ENCODE assay signal across 18 cellular contexts in genomic region chr3:54950391-54951003, GRCh38. TPM values are rescaled to one million over a fixed set of nuclear protein-coding genes. Genes with fewer than 3 reads are reported as not detected.
DNase-seq lines count a peak whose midpoint lies in the region; ATAC-seq, FAIRE-seq and TF ChIP-seq lines count a peak whose summit lies in the region.
"Had no signal": no experiment of that assay in that cellular context is flagged by ENCODE, and none has a peak within 500 bp of the region (broad histone marks: within the 10 kb centered on the region; RNA-seq: fewer than 3 reads in every experiment).

No MANE protein-coding gene starts in this region.

- TF ChIP-seq RAD21 in H1 (IDR thresholded peaks at IDR 0.05 in 1 of 2, conservative IDR thresholded peaks at IDR 0.05 in 1 of 2; ENCODE audit: low read depth in 2 of 2, low read length in 2 of 2) = no peak

- peak overlapping the region; percentile 67 for H3K27ac Mint-ChIP-seq in neural progenitor cell
- H3K27ac Mint-ChIP-seq in immature natural killer cell = no peak overlapping the region
- H3K27ac Mint-ChIP-seq: CD4-positive, CD25-positive, alpha-beta regulatory T cell had no signal

- ATAC-seq in right cardiac atrium = peak; percentile 34 to 78
- ATAC-seq in GM18867 (IDR thresholded peaks at IDR 0.05; ENCODE audit: unreplicated experiment) = no peak

- H2AFZ ChIP-seq in H1 (ENCODE audit: low read length) (no peak overlapping the region), neural progenitor cell (replicated peaks) (no peak overlapping the region)

- no peak overlapping the region for H3K14ac ChIP-seq in H1 (ENCODE audit: insufficient read length)

- H3K79me1 ChIP-seq in H1 (ENCODE audit: low read depth, low read length) = no peaks in the 10 kb centered on the region; the same call in 1 of the 2 replicates

- no peak overlapping the region for H3K56ac ChIP-seq in H1 (replicated peaks; ENCODE audit: insufficient read length, low read depth, low read length)

- no peak overlapping the region for H3K23ac ChIP-seq in H1 (ENCODE audit: insufficient read length)

- TF ChIP-seq EP300 in H1 (IDR thresholded peaks at IDR 0.05; ENCODE audit: borderline replicate concordance in 1 of 2, low read depth in 2 of 2, low read length in 2 of 2) = no peak

- POLR2A ChIA-PET in H1 (lab: Charles Lee; ENCODE audit: partially characterized antibody) = interaction anchor here (0.8 kb wide), 1 partner anchor 11 kb away, joined by 3 read pairs; no protein-coding TSS in a partner anchor

- H3K18ac ChIP-seq in H1 (ENCODE audit: extremely low read depth, low read length) = no peak overlapping the region

- intact Hi-C loops in right cardiac atrium (cut with DNase I) (loop anchor here in 1 of 4 donors (10.0 kb wide), 1 partner anchor 224 kb away; no protein-coding TSS in a partner anchor), left ventricle myocardium inferior (cut with micrococcal nuclease) (no loop called here)

- H3K9me3 ChIP-seq in right cardiac atrium (ENCODE audit: control insufficient read depth, low read length) (no peaks in the 10 kb centered on the region), left ventricle myocardium inferior (replicated peaks) (no peaks in the 10 kb centered on the region), H1 (ENCODE audit: insufficient read depth in 2 of 2, low read depth in 1 of 2, low read length in 1 of 2) (no peaks in the 10 kb centered on the region), neural progenitor cell (ENCODE audit: low read depth) (no peaks in the 10 kb centered on the region)
- H3K9me3 ChIP-seq: BE2C had no signal

- H2AK5ac ChIP-seq in H1 (ENCODE audit: low read depth, low read length) = no peak overlapping the region

- H3F3A ChIP-seq in neural progenitor cell (ENCODE audit: low read depth) = peaks cover 11% of the 10 kb centered on the region

- H3K9ac ChIP-seq in H1 (replicated peaks in 1 of 4; ENCODE audit: extremely low read depth in 1 of 4, low read depth in 3 of 4, low read length in 3 of 4) (no peak overlapping the region), neural progenitor cell (no peak overlapping the region)

- H4K91ac ChIP-seq in H1 (replicated peaks; ENCODE audit: insufficient read length, low read length) = no peak overlapping the region

- no peaks in the 10 kb centered on the region for H3K27me3 ChIP-seq in right cardiac atrium (ENCODE audit: control insufficient read depth, insufficient read depth)
- H3K27me3 ChIP-seq in left ventricle myocardium inferior (ENCODE audit: low read depth) = no peaks in the 10 kb centered on the region
- no peaks in the 10 kb centered on the region for H3K27me3 ChIP-seq in H1 (replicated peaks in 1 of 4; ENCODE audit: control insufficient read depth in 3 of 4, extremely low read depth in 1 of 4, insufficient read depth in 3 of 4, low read length in 3 of 4)
- H3K27me3 ChIP-seq in neural progenitor cell = no peaks in the 10 kb centered on the region
- H3K27me3 ChIP-seq: BE2C had no signal

- peak overlapping the region; percentile 48 for H3K4ac ChIP-seq in H1 (replicated peaks; ENCODE audit: insufficient read length, low read depth, low read length)

- H3K36me3 ChIP-seq in left ventricle myocardium inferior (no peaks in the 10 kb centered on the region), H1 (ENCODE audit: control insufficient read depth in 2 of 4, insufficient read depth in 4 of 4, low read length in 3 of 4) (no peaks in the 10 kb centered on the region), neural progenitor cell (no peaks in the 10 kb centered on the region)
- H3K36me3 ChIP-seq: BE2C had no signal

- H3K36me3 Mint-ChIP-seq in neural progenitor cell = no peaks in the 10 kb centered on the region
- no peaks in the 10 kb centered on the region for H3K36me3 Mint-ChIP-seq in immature natural killer cell
- H3K36me3 Mint-ChIP-seq: CD4-positive, CD25-positive, alpha-beta regulatory T cell had no signal

- H2BK12ac ChIP-seq in H1 (ENCODE audit: low read depth, low read length) = no peak overlapping the region

- H3K4me1 Mint-ChIP-seq in neural progenitor cell (peaks cover 47% of the 10 kb centered on the region), immature natural killer cell (no peaks in the 10 kb centered on the region)
- H3K4me1 Mint-ChIP-seq: CD4-positive, CD25-positive, alpha-beta regulatory T cell had no signal

- no peak overlapping the region for H4K5ac ChIP-seq in H1 (ENCODE audit: insufficient read length, low read depth, low read length)

- H3K4me1 ChIP-seq in right cardiac atrium (ENCODE audit: control insufficient read depth, insufficient read depth, low read length) (no peaks in the 10 kb centered on the region), left ventricle myocardium inferior (peaks cover 34% of the 10 kb centered on the region), H1 (replicated peaks in 1 of 4; ENCODE audit: control insufficient read depth in 3 of 4, insufficient read depth in 4 of 4, low read length in 3 of 4) (peaks cover 0 to 8% (median 4%) of the 10 kb centered on the region in 4 experiments; a peak in 3 of 7 replicates), neural progenitor cell (peaks cover 21% of the 10 kb centered on the region)
- H3K4me1 ChIP-seq: BE2C had no signal

- no peaks in the 10 kb centered on the region for H3K23me2 ChIP-seq in H1 (ENCODE audit: low read depth, low read length)

- peaks cover 5% of the 10 kb centered on the region for H3K27me3 Mint-ChIP-seq in neural progenitor cell (ENCODE audit: insufficient read depth, low read depth)
- H3K27me3 Mint-ChIP-seq in immature natural killer cell (ENCODE audit: low read depth in 3 of 3) = peaks cover 0 to 2% (median 0%) of the 10 kb centered on the region in 3 donors

- DNase-seq in right cardiac atrium = no peak
- DNase-seq in left ventricle myocardium inferior = no peak
- no peak for DNase-seq in H1 (ENCODE audit: low read depth in 1 of 2, low spot score in 2 of 2)
- no peak for DNase-seq in neural progenitor cell (ENCODE audit: low spot score)
- no peak for DNase-seq in NCI-H2081 treated with DMSO at 0.1 percent for 48 hours (lab: John Stamatoyannopoulos, UW)
- no peak for DNase-seq in immature natural killer cell
- no peak for DNase-seq in coronary artery (ENCODE audit: low spot score)
- DNase-seq: BE2C; CD4-positive, CD25-positive, alpha-beta regulatory T cell; KBM-7; NCI-H1694 treated with DMSO at 0.1 percent for 48 hours; NCI-H524 treated with DMSO at 0.1 percent for 48 hours; PC-3; RPMI8226 had no signal

- H2BK15ac ChIP-seq in H1 (ENCODE audit: low read length) = no peak overlapping the region

- H3K4me3 ChIP-seq in right cardiac atrium (ENCODE audit: low read length) = no peak overlapping the region
- H3K4me3 ChIP-seq in left ventricle myocardium inferior = no peak overlapping the region
- no peak overlapping the region for H3K4me3 ChIP-seq in H1 (ENCODE audit: extremely low read depth in 1 of 4, insufficient read depth in 2 of 4, low read depth in 3 of 4, low read length in 4 of 4)
- H3K4me3 ChIP-seq in neural progenitor cell = no peak overlapping the region
- no peak overlapping the region for H3K4me3 ChIP-seq in coronary artery
- H3K4me3 ChIP-seq: GM12878 had no signal

- H3K4me3 Mint-ChIP-seq in neural progenitor cell (peak overlapping the region; percentile 21), immature natural killer cell (no peak overlapping the region)
- H3K4me3 Mint-ChIP-seq: CD4-positive, CD25-positive, alpha-beta regulatory T cell had no signal

- H2BK20ac ChIP-seq in H1 (ENCODE audit: low read length) = no peak overlapping the region

- no peak for TF ChIP-seq CTCF in left ventricle myocardium inferior (IDR thresholded peaks at IDR 0.05; ENCODE audit: borderline replicate concordance)
- TF ChIP-seq CTCF in H1 (IDR thresholded peaks at IDR 0.05; ENCODE audit: control extremely low read depth in 1 of 3, insufficient read depth in 1 of 3, low read depth in 1 of 3, low read length in 3 of 3) = no peak
- no peak for TF ChIP-seq CTCF in neural progenitor cell (IDR thresholded peaks at IDR 0.05)
- TF ChIP-seq CTCF in coronary artery (IDR thresholded peaks at IDR 0.05) = no peak

- no peak overlapping the region; the same call in 1 of the 2 replicates for H4K8ac ChIP-seq in H1 (ENCODE audit: extremely low read depth, insufficient read depth, low read length)

- H3K27ac ChIP-seq in right cardiac atrium (ENCODE audit: low read length) (no peak overlapping the region), left ventricle myocardium inferior (replicated peaks) (no peak overlapping the region), H1 (ENCODE audit: low read depth, low read length) (no peak overlapping the region), neural progenitor cell (no peak overlapping the region), coronary artery (no peak overlapping the region)

- CTCF ChIA-PET in H1 (lab: Charles Lee; ENCODE audit: partially characterized antibody) = interaction anchor here (1.1 to 1.6 kb wide), 2 partner anchors 50 to 489 kb away, joined by 4 to 6 read pairs; no protein-coding TSS in a partner anchor

- no peak overlapping the region for H2BK5ac ChIP-seq in H1 (ENCODE audit: low read depth, low read length)

- H4K20me1 ChIP-seq in H1 (replicated peaks in 1 of 2; ENCODE audit: control insufficient read depth in 1 of 2, insufficient read depth in 2 of 2, low read length in 2 of 2) = no peaks in the 10 kb centered on the region
- no peaks in the 10 kb centered on the region for H4K20me1 ChIP-seq in neural progenitor cell (ENCODE audit: low read depth)

- WGBS in right cardiac atrium = 24% methylated on average over 7 of the region's 7 CpGs
- WGBS in H1 (ENCODE audit: extremely low coverage in 1 of 2, insufficient coverage in 1 of 2, insufficient read length in 1 of 2, insufficient replicate concordance in 2 of 2, low coverage in 1 of 2, low lambda C conversion rate in 2 of 2, missing lambda C conversion rate in 1 of 2), 2 experiments = 89% methylated on average over 7 of the region's 7 CpGs; no CpG with 5 or more reads in 1 of the 2 experiments

- no peaks in the 10 kb centered on the region for H3K79me2 ChIP-seq in H1 (ENCODE audit: control insufficient read depth in 1 of 2, insufficient read depth in 2 of 2, low read length in 2 of 2)
- no peaks in the 10 kb centered on the region for H3K79me2 ChIP-seq in neural progenitor cell (ENCODE audit: low read depth)

- FAIRE-seq in H1 (lab: Jason Lieb, UNC) = no peak
- FAIRE-seq: A204.1, GM12878, H54 had no signal

- no peak overlapping the region for H2BK120ac ChIP-seq in H1 (replicated peaks; ENCODE audit: low read depth, low read length)

- H3K4me2 ChIP-seq in H1 (ENCODE audit: insufficient read depth in 1 of 2, low read depth in 2 of 2, low read length in 2 of 2) (no peak overlapping the region), neural progenitor cell (no peak overlapping the region)

- H3K9me3 Mint-ChIP-seq in neural progenitor cell (no peaks in the 10 kb centered on the region), immature natural killer cell (peaks cover 0 to 4% (median 2%) of the 10 kb centered on the region in 6 donors)
- H3K9me3 Mint-ChIP-seq: CD4-positive, CD25-positive, alpha-beta regulatory T cell had no signal

- TF ChIP-seq POLR2A in H1 (IDR thresholded peaks at IDR 0.05; ENCODE audit: control extremely low read depth in 1 of 2, low read depth in 2 of 2, low read length in 2 of 2) = no peak

RNA-seq across cellular contexts. Expression of gene LRTM1, which starts 22.6 kb away (rescaled TPM):
- total RNA-seq in right cardiac atrium (not detected), left ventricle myocardium inferior (not detected), neural progenitor cell (ENCODE audit: low replicate concordance) (not detected in 2 replicates)
- polyA plus RNA-seq in right cardiac atrium (not detected), H1 (2011; rRNA removed) (not detected in 2 replicates), immature natural killer cell (not detected)
- not detected in 2 replicates for total RNA-seq in H1 (2021; fragmentation: NEBNext Ultra II Directional; extraction: Animal tissue kit (Norgen Biotek cat#: 25700))
- 0.05 TPM for polyA plus RNA-seq in H1 (2011; cell fraction: cytosol; rRNA removed)
- not detected for polyA plus RNA-seq in H1 (2011; cell fraction: nucleus; rRNA removed)
- not detected in 4 replicates for polyA plus RNA-seq in H1 (2012, experiment 1 of 2)
- polyA plus RNA-seq in H1 (2012, experiment 2 of 2) = not detected
- not detected for polyA plus RNA-seq in H1 (2013, experiment 1 of 2)
- not detected for polyA plus RNA-seq in H1 (2013, experiment 2 of 2)
- polyA minus RNA-seq in H1 (2011; rRNA and poly(A)+ RNA removed) = not detected in 2 replicates
- polyA minus RNA-seq in H1 (2011; cell fraction: cytosol; rRNA and poly(A)+ RNA removed) = not detected
- polyA minus RNA-seq in H1 (2011; cell fraction: nucleus; rRNA and poly(A)+ RNA removed) = not detected
- total RNA-seq: CD4-positive, CD25-positive, alpha-beta regulatory T cell; GM12878; PC-3 had no signal
- polyA plus RNA-seq: CD4-positive, CD25-positive, alpha-beta regulatory T cell had no signal
